ENCODE assay signal across 12 cellular contexts in genomic region chr11:34586655-34587281, GRCh38. TPM values are rescaled to one million over a fixed set of nuclear protein-coding genes. Genes with fewer than 3 reads are reported as not detected.
DNase-seq lines count a peak whose midpoint lies in the region; ATAC-seq and TF ChIP-seq lines count a peak whose summit lies in the region.
"Had no signal": no experiment of that assay in that cellular context is flagged by ENCODE, and none has a peak within 500 bp of the region (broad histone marks: within the 10 kb centered on the region; RNA-seq: fewer than 3 reads in every experiment).

No MANE protein-coding gene starts in this region.

- H3K27me3 Mint-ChIP-seq in activated B cell treated with CpG ODN at 0.5 μM for 24 hours: no peaks in the 10 kb centered on the region

- H3K9me3 Mint-ChIP-seq in activated B cell treated with CpG ODN at 0.5 μM for 24 hours: no peaks in the 10 kb centered on the region
- H3K9me3 Mint-ChIP-seq: activated naive CD4-positive, alpha-beta T cell treated with anti-CD3 and anti-CD28 coated beads for 36 hours had no signal

- H3K9me3 ChIP-seq in left lung (no peaks in the 10 kb centered on the region), smooth muscle cell (replicated peaks; ENCODE audit: low read depth) (no peaks in the 10 kb centered on the region)
- H3K9me3 ChIP-seq: suprapubic skin had no signal

- intact Hi-C loops in activated B cell treated with CpG ODN at 0.5 μM for 24 hours (cut with micrococcal nuclease) (loop anchor here (1.0 to 10.0 kb wide), 10 partner anchors 48 to 899 kb away; partner anchors contain the start of gene ELF5), left lung (cut with DNase I) (loop anchor here in 1 of 2 donors (5.0 kb wide), 1 partner anchor 306 kb away; no protein-coding TSS in a partner anchor)

- peaks cover 25% of the 10 kb centered on the region for H3K4me1 Mint-ChIP-seq in activated B cell treated with CpG ODN at 0.5 μM for 24 hours

- CTCF ChIA-PET in activated B cell treated with CpG ODN at 0.5 μM for 24 hours (lab: Charles Lee): interaction anchor here (0.7 to 4.3 kb wide), 31 partner anchors 8 to 808 kb away, joined by 3 to 79 read pairs (median 4); partner anchors contain the start of genes APIP, ELF5 and PDHX

- 95% methylated on average over 9 of the region's 9 CpGs for WGBS in smooth muscle cell (ENCODE audit: low lambda C conversion rate)

- H4K20me1 ChIP-seq in smooth muscle cell (ENCODE audit: low read depth): no peaks in the 10 kb centered on the region

- peak overlapping the region; percentile 77 for H3K27ac Mint-ChIP-seq in activated B cell treated with CpG ODN at 0.5 μM for 24 hours
- H3K27ac Mint-ChIP-seq: activated naive CD4-positive, alpha-beta T cell treated with anti-CD3 and anti-CD28 coated beads for 36 hours had no signal

- no peaks in the 10 kb centered on the region for H3K27me3 ChIP-seq in left lung
- H3K27me3 ChIP-seq in smooth muscle cell (ENCODE audit: low read depth): no peaks in the 10 kb centered on the region
- H3K27me3 ChIP-seq: suprapubic skin had no signal

- no peaks in the 10 kb centered on the region for H3K79me2 ChIP-seq in smooth muscle cell (ENCODE audit: low read depth)

- H3K27ac ChIP-seq in left lung: no peak overlapping the region
- no peak overlapping the region for H3K27ac ChIP-seq in smooth muscle cell (ENCODE audit: low read depth)
- H3K27ac ChIP-seq: suprapubic skin had no signal

- H3K9ac ChIP-seq in smooth muscle cell (ENCODE audit: low read depth): no peak overlapping the region

- TF ChIP-seq CTCF in activated B cell treated with CpG ODN at 0.5 μM for 24 hours (IDR thresholded peaks at IDR 0.05) (no peak), left lung (IDR thresholded peaks at IDR 0.05) (no peak), smooth muscle cell (IDR thresholded peaks at IDR 0.05; ENCODE audit: borderline replicate concordance, insufficient read depth, poor library complexity, severe bottlenecking) (no peak)

- H3K36me3 Mint-ChIP-seq in activated B cell treated with CpG ODN at 0.5 μM for 24 hours (ENCODE audit: low read depth): no peaks in the 10 kb centered on the region

- H3K4me1 ChIP-seq in left lung (peaks cover 5 to 15% of the 10 kb centered on the region in 2 donors), smooth muscle cell (ENCODE audit: low read depth) (peaks cover 8% of the 10 kb centered on the region)

- no peak overlapping the region for H3K4me3 Mint-ChIP-seq in activated B cell treated with CpG ODN at 0.5 μM for 24 hours
- H3K4me3 Mint-ChIP-seq: activated naive CD4-positive, alpha-beta T cell treated with anti-CD3 and anti-CD28 coated beads for 36 hours had no signal

- ATAC-seq in activated B cell treated with CpG ODN at 0.5 μM for 24 hours (ENCODE audit: low read depth): no peak
- peak; percentile 43 for ATAC-seq in left lung

- H3K36me3 ChIP-seq in left lung (no peaks in the 10 kb centered on the region), smooth muscle cell (ENCODE audit: low read depth) (no peaks in the 10 kb centered on the region)
- H3K36me3 ChIP-seq: suprapubic skin had no signal

- H3F3A ChIP-seq in smooth muscle cell (ENCODE audit: low read depth): no peaks in the 10 kb centered on the region

- POLR2A ChIA-PET in activated B cell treated with CpG ODN at 0.5 μM for 24 hours (lab: Charles Lee): interaction anchor here (0.7 to 3.1 kb wide), 9 partner anchors 27 to 329 kb away, joined by 3 to 30 read pairs (median 3); partner anchors contain the start of gene ELF5

- no peak overlapping the region for H3K4me3 ChIP-seq in left lung
- no peak overlapping the region for H3K4me3 ChIP-seq in smooth muscle cell
- H3K4me3 ChIP-seq: skin epidermis, suprapubic skin had no signal

- peak overlapping the region; percentile 51 for H3K4me2 ChIP-seq in smooth muscle cell

- peak overlapping the region; percentile 70 for H2AFZ ChIP-seq in smooth muscle cell (ENCODE audit: low read depth)

- DNase-seq in DMS53 (lab: John Stamatoyannopoulos, UW) (peak; percentile 22), DMS53 treated with DMSO at 0.1 percent for 48 hours (lab: John Stamatoyannopoulos, UW; ENCODE audit: unreplicated experiment) (no peak), activated B cell treated with CpG ODN at 0.5 μM for 24 hours (no peak), left lung (no peak), smooth muscle cell (lab: John Stamatoyannopoulos, UW; ENCODE audit: unreplicated experiment) (no peak), NCI-H146 (lab: John Stamatoyannopoulos, UW) (no peak), UCSD-AML1 (lab: John Stamatoyannopoulos, UW; ENCODE audit: unreplicated experiment) (no peak), AG08395 (ENCODE audit: low spot score) (no peak)
- DNase-seq: activated naive CD4-positive, alpha-beta T cell treated with anti-CD3 and anti-CD28 coated beads for 36 hours had no signal

RNA-seq across cellular contexts. Expression of gene EHF, which starts 34.1 kb away (rescaled TPM):
- total RNA-seq in activated B cell treated with CpG ODN at 0.5 μM for 24 hours: 1.1 and 1.4 TPM in 2 replicates
- 10 to 100 TPM; 41.1 to 53.1 TPM for total RNA-seq in left lung
- 0.63 and 1.7 TPM in 2 replicates for total RNA-seq in smooth muscle cell
- polyA plus RNA-seq in smooth muscle cell: 0.63 and 1.0 TPM in 2 replicates
- total RNA-seq: A172; activated naive CD4-positive, alpha-beta T cell treated with anti-CD3 and anti-CD28 coated beads for 36 hours had no signal

Comparison
In these comparisons a context has a peak if more than half of its experiments do, and no peak if none do; other contexts are left out.
1. RNA of gene EHF, which starts 34.1 kb away (total RNA-seq): 41.1 to 53.1 TPM in left lung; 0.63 to 1.7 TPM in smooth muscle cell and 1.1 to 1.4 TPM in activated B cell treated with CpG ODN at 0.5 μM for 24 hours; every median in the first group is over 10 times any median in the second.